Comparison of ENCODE assay signal across 8 cellular contexts in genomic region chr3:48240711-48241491, GRCh38. TPM values are rescaled to one million over a fixed set of nuclear protein-coding genes. Genes with fewer than 3 reads are reported as not detected.
DNase-seq lines count a peak whose midpoint lies in the region; ATAC-seq and TF ChIP-seq lines count a peak whose summit lies in the region.

TSS of gene ZNF589 (plus strand) at chr3:48241104. CDS start at chr3:48241172, 68 bp downstream.

- H3K9me3 ChIP-seq in HUES64 (ENCODE audit: insufficient read depth, low read depth, low read length) (no peaks in the 10 kb centered on the region), OCI-LY3 (ENCODE audit: insufficient read depth, low read length) (no peaks in the 10 kb centered on the region), mucosa of rectum (ENCODE audit: control insufficient read depth in 2 of 2, low read length in 2 of 2) (no peaks in the 10 kb centered on the region)

- H3K27me3 ChIP-seq in HUES64 (ENCODE audit: insufficient read depth, low read length) (no peaks in the 10 kb centered on the region), OCI-LY3 (ENCODE audit: low read depth, low read length) (no peaks in the 10 kb centered on the region), mucosa of rectum (ENCODE audit: control insufficient read depth in 2 of 2, insufficient read depth in 2 of 2, low read length in 2 of 2) (no peaks in the 10 kb centered on the region)

- peak within 1 kb of the TSS; percentile 93 for H3K4me2 ChIP-seq in OCI-LY3 (ENCODE audit: low read length)

- H3K4me1 ChIP-seq in HUES64 (ENCODE audit: insufficient read depth, low read length), result peaks cover 21% of the 10 kb centered on the region
- peaks cover 49% of the 10 kb centered on the region for H3K4me1 ChIP-seq in OCI-LY3 (ENCODE audit: low read length)
- H3K4me1 ChIP-seq in mucosa of rectum (ENCODE audit: control insufficient read depth in 2 of 2, insufficient read depth in 2 of 2, low read length in 2 of 2), result peaks cover 4 to 5% of the 10 kb centered on the region in 2 donors

- peak; percentile 94 for ATAC-seq in GM21447 (IDR thresholded peaks at IDR 0.05; ENCODE audit: unreplicated experiment)

- peak within 1 kb of the TSS; percentile 100 for H3K4me3 ChIP-seq in HUES64 (ENCODE audit: low read length)
- H3K4me3 ChIP-seq in OCI-LY3 (ENCODE audit: low read length), result peak within 1 kb of the TSS; percentile 79
- peak within 1 kb of the TSS; percentile 96 to 97 for H3K4me3 ChIP-seq in mucosa of rectum (ENCODE audit: low read length in 2 of 2)

- H3K27ac ChIP-seq in HUES64 (ENCODE audit: low read depth, low read length), result peak within 1 kb of the TSS; percentile 92
- H3K27ac ChIP-seq in OCI-LY3 (ENCODE audit: low read length), result peak within 1 kb of the TSS; percentile 74
- H3K27ac ChIP-seq in epithelial cell of prostate, result peak within 1 kb of the TSS; percentile 66
- H3K27ac ChIP-seq in mucosa of rectum (ENCODE audit: low read depth in 2 of 2, low read length in 2 of 2), result peak within 1 kb of the TSS; percentile 76 to 87

- H3K9ac ChIP-seq in HUES64 (ENCODE audit: low read depth, low read length) (peak within 1 kb of the TSS; percentile 99), OCI-LY3 (ENCODE audit: low read length) (peak within 1 kb of the TSS; percentile 79), mucosa of rectum (ENCODE audit: low read depth in 1 of 2, low read length in 2 of 2) (peak within 1 kb of the TSS; percentile 86 to 94)

- DNase-seq in DMS 273 (lab: John Stamatoyannopoulos, UW; ENCODE audit: unreplicated experiment) (peak; percentile 97), activated T-cell treated with anti-CD3 and anti-CD28 coated beads for 1 hour (ENCODE audit: low read depth) (peak; percentile 95), epithelial cell of prostate (ENCODE audit: low read depth, low spot score) (peak; percentile 70)
- peak; percentile 80 to 90 for DNase-seq in stimulated activated CD8-positive, alpha-beta memory T cell treated with anti-CD3 and anti-CD28 coated beads, Interleukin-7, amount 100 ng/mL, for 1 hour (ENCODE audit: low read depth in 2 of 2)

- TF ChIP-seq CTCF in OCI-LY3 (IDR thresholded peaks at IDR 0.05; ENCODE audit: low read depth, low read length), result peak; percentile 48

- WGBS in HUES64, result 1% methylated on average over 55 of the region's 57 CpGs

- peak within 1 kb of the TSS; percentile 69 for H2AFZ ChIP-seq in OCI-LY3 (ENCODE audit: low read depth, low read length)

- peaks cover 45% of the 10 kb centered on the region for H3K79me2 ChIP-seq in OCI-LY3 (ENCODE audit: low read length)

- peaks cover 4% of the 10 kb centered on the region for H4K20me1 ChIP-seq in OCI-LY3 (ENCODE audit: insufficient read depth, low read length)

- peaks cover 26% of the 10 kb centered on the region for H3K36me3 ChIP-seq in HUES64 (ENCODE audit: insufficient read depth, low read length)
- H3K36me3 ChIP-seq in OCI-LY3 (replicated peaks; ENCODE audit: low read depth, low read length), result peaks cover 23% of the 10 kb centered on the region
- no peaks in the 10 kb centered on the region for H3K36me3 ChIP-seq in mucosa of rectum (ENCODE audit: control insufficient read depth in 2 of 2, insufficient read depth in 2 of 2, low read length in 2 of 2)

RNA-seq across cellular contexts. Expression of gene ZNF589, which starts in this region (rescaled TPM):
- 61.7 TPM for polyA plus RNA-seq in HUES64 (2013, experiment 1 of 2)
- 56.6 TPM for polyA plus RNA-seq in HUES64 (2013, experiment 2 of 2)

Comparison
In these comparisons a context has a peak if more than half of its experiments do, and no peak if none do; other contexts are left out.
1. Peak in every context shown above with its lines: DNase-seq, ATAC-seq, H3K4me3 ChIP-seq and H3K27ac ChIP-seq.